Comparison of ENCODE assay signal across 9 cellular contexts in genomic region chr19:16449330-16449961, GRCh38. TPM values are rescaled to one million over a fixed set of nuclear protein-coding genes. Genes with fewer than 3 reads are reported as not detected.
DNase-seq lines count a peak whose midpoint lies in the region; ATAC-seq and TF ChIP-seq lines count a peak whose summit lies in the region.
"Had no signal": no experiment of that assay in that cellular context is flagged by ENCODE, and none has a peak within 500 bp of the region (broad histone marks: within the 10 kb centered on the region; RNA-seq: fewer than 3 reads in every experiment).

No MANE protein-coding gene starts in this region.

- ATAC-seq in GM18505 (IDR thresholded peaks at IDR 0.05; ENCODE audit: unreplicated experiment): peak; percentile 35
- peak; percentile 42 for ATAC-seq in GM21825 (IDR thresholded peaks at IDR 0.05; ENCODE audit: unreplicated experiment)
- peak; percentile 35 to 57 for ATAC-seq in lower lobe of right lung

- H3K4me1 ChIP-seq in lower lobe of right lung: peaks cover 38% of the 10 kb centered on the region

- intact Hi-C loops in lower lobe of right lung (cut with DNase I): no loop called here

- H3K9me3 ChIP-seq in lower lobe of right lung: no peaks in the 10 kb centered on the region

- no peaks in the 10 kb centered on the region for H3K36me3 ChIP-seq in lower lobe of right lung

- TF ChIP-seq CTCF in lower lobe of right lung (IDR thresholded peaks at IDR 0.05): no peak

- TF ChIP-seq POLR2A in GM18505 (IDR thresholded peaks at IDR 0.05; ENCODE audit: borderline replicate concordance, extremely low read depth, insufficient read depth, insufficient read length) (no peak), Raji (IDR thresholded peaks at IDR 0.05; ENCODE audit: insufficient read depth, low read depth, low read length) (peak; percentile 45)

- H3K27ac ChIP-seq in lower lobe of right lung: peak overlapping the region; percentile 47

- DNase-seq in lower lobe of right lung (no peak), medulla oblongata (ENCODE audit: extremely low spot score) (no peak), NCI-H446 (lab: John Stamatoyannopoulos, UW) (no peak), SIG-M5 (lab: John Stamatoyannopoulos, UW) (no peak), DMS53 treated with DMSO at 0.1 percent for 48 hours (lab: John Stamatoyannopoulos, UW; ENCODE audit: unreplicated experiment) (no peak)

- no peak overlapping the region for H3K4me3 ChIP-seq in lower lobe of right lung

- H3K27me3 ChIP-seq in lower lobe of right lung (ENCODE audit: low read depth): no peaks in the 10 kb centered on the region

RNA-seq across cellular contexts. Expression of gene EPS15L1, which starts 22.3 kb away (rescaled TPM):
- total RNA-seq in lower lobe of right lung: 40.3 TPM

RNA-seq across cellular contexts. Expression of gene CALR3, which starts 46.5 kb away (rescaled TPM):
- not detected for total RNA-seq in lower lobe of right lung
- total RNA-seq: fibroblast of villous mesenchyme had no signal

RNA-seq across cellular contexts. Expression of gene C19orf44, which starts 46.7 kb away (rescaled TPM):
- 6.6 TPM for total RNA-seq in lower lobe of right lung
